Comparison of ENCODE assay signal across 11 cellular contexts in the genomic region with DNA sequence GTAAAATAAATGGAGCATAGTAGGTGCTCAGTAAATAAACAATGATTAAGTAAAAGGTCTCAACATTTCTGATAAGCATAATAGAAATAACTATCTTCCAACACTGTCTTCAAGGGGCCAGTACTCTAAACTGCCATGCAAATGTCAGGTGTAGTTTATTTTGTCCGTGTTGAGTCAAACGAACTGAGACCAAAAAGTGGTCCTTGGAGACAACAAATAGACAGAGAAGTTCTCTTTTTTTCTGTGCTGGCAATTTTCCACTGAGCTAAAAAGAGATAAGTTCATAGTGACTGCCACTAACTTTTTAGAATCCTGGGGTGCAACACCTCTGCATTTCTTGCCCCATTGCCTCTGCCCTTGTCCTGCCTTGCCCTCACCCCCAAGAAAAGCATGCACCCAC. TPM values are rescaled to one million over a fixed set of nuclear protein-coding genes. Genes with fewer than 3 reads are reported as not detected.
DNase-seq lines count a peak whose midpoint lies in the region; TF ChIP-seq lines count a peak whose summit lies in the region.
"Had no signal": no experiment of that assay in that cellular context is flagged by ENCODE, and none has a peak within 500 bp of the region (broad histone marks: within the 10 kb centered on the region; RNA-seq: fewer than 3 reads in every experiment).

No MANE protein-coding gene starts in this region.

- no peak overlapping the region for H2AFZ ChIP-seq in Karpas-422 (ENCODE audit: low read length)

- H3K4me3 ChIP-seq in Karpas-422 (ENCODE audit: low read length): no peak overlapping the region
- H3K4me3 ChIP-seq in brain microvascular endothelial cell (ENCODE audit: low read depth, low read length): no peak overlapping the region

- H3K27ac ChIP-seq in Karpas-422 (ENCODE audit: low read length): no peak overlapping the region
- H3K27ac ChIP-seq in brain microvascular endothelial cell: no peak overlapping the region

- TF ChIP-seq CTCF in brain microvascular endothelial cell (IDR thresholded peaks at IDR 0.05; ENCODE audit: low read depth, low read length, missing control alignments): no peak

- H3K9me3 ChIP-seq in Karpas-422 (ENCODE audit: low read length): no peaks in the 10 kb centered on the region

- H3K9ac ChIP-seq in Karpas-422 (ENCODE audit: low read length): no peak overlapping the region

- peaks cover 81% of the 10 kb centered on the region for H3K4me1 Mint-ChIP-seq in activated naive CD4-positive, alpha-beta T cell treated with anti-CD3 and anti-CD28 coated beads, Interleukin-2, amount 50 U/mL, for 24 hours
- peaks cover 72% of the 10 kb centered on the region for H3K4me1 Mint-ChIP-seq in activated naive CD8-positive, alpha-beta T cell treated with anti-CD3 and anti-CD28 coated beads for 36 hours

- peak overlapping the region; percentile 93 for H3K27ac Mint-ChIP-seq in activated naive CD4-positive, alpha-beta T cell treated with anti-CD3 and anti-CD28 coated beads, Interleukin-2, amount 50 U/mL, for 24 hours
- peak overlapping the region; percentile 75 for H3K27ac Mint-ChIP-seq in activated naive CD8-positive, alpha-beta T cell treated with anti-CD3 and anti-CD28 coated beads for 36 hours

- peak overlapping the region; percentile 65 for H3K4me3 Mint-ChIP-seq in activated naive CD4-positive, alpha-beta T cell treated with anti-CD3 and anti-CD28 coated beads, Interleukin-2, amount 50 U/mL, for 24 hours
- peak overlapping the region; percentile 50 for H3K4me3 Mint-ChIP-seq in activated naive CD8-positive, alpha-beta T cell treated with anti-CD3 and anti-CD28 coated beads for 36 hours
- H3K4me3 Mint-ChIP-seq: neural crest cell had no signal

- no peaks in the 10 kb centered on the region for H4K20me1 ChIP-seq in Karpas-422 (ENCODE audit: insufficient read depth, low read depth, low read length)

- H3K9me3 Mint-ChIP-seq in activated naive CD4-positive, alpha-beta T cell treated with anti-CD3 and anti-CD28 coated beads, Interleukin-2, amount 50 U/mL, for 24 hours: no peaks in the 10 kb centered on the region
- H3K9me3 Mint-ChIP-seq in activated naive CD8-positive, alpha-beta T cell treated with anti-CD3 and anti-CD28 coated beads for 36 hours: peaks cover 7% of the 10 kb centered on the region

- no peaks in the 10 kb centered on the region for H3K79me2 ChIP-seq in Karpas-422 (ENCODE audit: low read length)

- peaks cover 3% of the 10 kb centered on the region for H3K36me3 Mint-ChIP-seq in activated naive CD4-positive, alpha-beta T cell treated with anti-CD3 and anti-CD28 coated beads, Interleukin-2, amount 50 U/mL, for 24 hours
- peaks cover 17% of the 10 kb centered on the region for H3K36me3 Mint-ChIP-seq in activated naive CD8-positive, alpha-beta T cell treated with anti-CD3 and anti-CD28 coated beads for 36 hours

- H3K36me3 ChIP-seq in Karpas-422 (ENCODE audit: insufficient read depth, low read length) (no peaks in the 10 kb centered on the region), brain microvascular endothelial cell (replicated peaks) (no peaks in the 10 kb centered on the region)

- no peaks in the 10 kb centered on the region for H3K9me2 ChIP-seq in Karpas-422 (replicated peaks; ENCODE audit: insufficient read depth, low read length)

- peaks cover 19% of the 10 kb centered on the region for H3K4me1 ChIP-seq in Karpas-422 (ENCODE audit: low read length)

- H3K4me2 ChIP-seq in Karpas-422 (ENCODE audit: low read depth, low read length, poor library complexity, severe bottlenecking): peak overlapping the region; percentile 16

- no peak for DNase-seq in activated naive CD4-positive, alpha-beta T cell (lab: John Stamatoyannopoulos, UW)
- peak; percentile 66 for DNase-seq in Karpas-422
- no peak for DNase-seq in activated naive CD8-positive, alpha-beta T cell treated with anti-CD3 and anti-CD28 coated beads for 36 hours
- no peak for DNase-seq in COR-L47 (lab: John Stamatoyannopoulos, UW)
- no peak for DNase-seq in C1 segment of cervical spinal cord (lab: John Stamatoyannopoulos, UW)
- no peak for DNase-seq in brain microvascular endothelial cell
- no peak for DNase-seq in HK-2 (ENCODE audit: unreplicated experiment)
- DNase-seq: NCI-H1417 treated with DMSO at 0.1 percent for 48 hours, NCI-H526 treated with DMSO at 0.1 percent for 48 hours had no signal

- in situ Hi-C loops in brain microvascular endothelial cell (cut with HindIII; ENCODE audit: low pct_ligation_motif_present, low sequenced_read_pairs): no loop called here

- no peaks in the 10 kb centered on the region for H3K27me3 Mint-ChIP-seq in activated naive CD4-positive, alpha-beta T cell treated with anti-CD3 and anti-CD28 coated beads, Interleukin-2, amount 50 U/mL, for 24 hours
- H3K27me3 Mint-ChIP-seq in activated naive CD8-positive, alpha-beta T cell treated with anti-CD3 and anti-CD28 coated beads for 36 hours: no peaks in the 10 kb centered on the region

- no peaks in the 10 kb centered on the region for H3K27me3 ChIP-seq in Karpas-422 (ENCODE audit: low read length)
- H3K27me3 ChIP-seq in brain microvascular endothelial cell (replicated peaks): no peaks in the 10 kb centered on the region

RNA-seq across cellular contexts. Expression of a gene that starts 14.7 kb away (rescaled TPM):
- 172 and 265 TPM in 2 replicates for total RNA-seq in Karpas-422 (2014; rRNA removed; shearing (Covaris generic); ENCODE audit: low replicate concordance)
- 100 to 1,000 TPM; 385 to 392 TPM for total RNA-seq in activated naive CD8-positive, alpha-beta T cell treated with anti-CD3 and anti-CD28 coated beads for 36 hours
